ENCODE assay signal across 8 cellular contexts in the genomic region with DNA sequence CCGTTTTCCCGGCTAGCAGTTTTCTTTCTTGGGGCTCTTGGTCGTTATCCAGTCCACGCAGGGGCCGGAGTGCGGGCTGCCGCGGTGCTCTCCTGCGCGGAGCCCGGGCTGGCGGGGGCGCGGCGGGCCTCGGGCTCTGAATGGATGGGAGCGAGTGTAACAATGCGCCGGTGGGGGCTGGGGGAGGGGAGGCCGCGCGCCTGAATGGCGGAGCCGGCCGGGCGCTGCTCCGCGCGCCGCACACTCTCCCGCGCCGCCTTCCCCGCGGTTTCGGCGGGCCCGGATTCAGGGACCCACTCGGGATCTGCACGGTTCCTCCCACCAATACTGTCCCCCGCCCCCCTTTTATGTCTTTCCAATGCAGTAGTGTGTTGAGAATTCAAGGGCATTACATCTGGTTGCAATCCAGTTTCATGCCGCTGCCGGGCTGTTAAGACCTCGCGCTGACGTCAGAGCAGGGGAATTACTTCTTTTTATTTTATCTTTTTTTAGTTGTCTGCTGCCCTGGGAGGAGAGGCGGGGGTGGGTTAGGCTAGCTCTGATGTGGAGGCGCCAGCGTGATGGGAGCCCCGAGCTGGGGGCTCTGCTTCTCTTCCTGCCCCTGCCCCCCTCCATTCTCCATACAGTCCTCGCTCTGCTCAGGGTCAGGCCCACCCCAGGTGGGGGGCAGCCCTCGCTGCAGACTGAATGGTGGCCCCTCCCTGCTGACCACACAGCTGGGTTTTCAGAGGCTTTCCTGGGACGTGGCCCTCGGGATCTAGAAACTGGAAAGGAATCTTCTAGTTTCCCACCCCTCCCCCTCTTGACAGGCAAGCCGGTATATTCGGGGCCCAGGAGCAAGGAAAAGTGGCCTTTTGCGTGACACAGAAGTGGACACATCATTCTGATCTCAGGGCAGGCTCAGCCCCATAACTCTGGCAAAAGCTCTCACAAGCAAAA. TPM values are rescaled to one million over a fixed set of nuclear protein-coding genes. Genes with fewer than 3 reads are reported as not detected.
DNase-seq lines count a peak whose midpoint lies in the region; ATAC-seq, FAIRE-seq and TF ChIP-seq lines count a peak whose summit lies in the region.

No MANE protein-coding gene starts in this region.

- peak overlapping the region; percentile 78 for H3K9ac ChIP-seq in OCI-LY3 (ENCODE audit: low read length)
- peak overlapping the region; percentile 71 to 86 for H3K9ac ChIP-seq in stomach smooth muscle (ENCODE audit: low read length in 2 of 2)

- H3K4me3 Mint-ChIP-seq in naive thymus-derived CD8-positive, alpha-beta T cell, result peak overlapping the region; percentile 79 to 95 (median 90)

- no peaks in the 10 kb centered on the region for H3K36me3 ChIP-seq in OCI-LY3 (replicated peaks; ENCODE audit: low read depth, low read length)
- H3K36me3 ChIP-seq in stomach smooth muscle (ENCODE audit: control insufficient read depth in 2 of 2, insufficient read depth in 2 of 2, low read length in 2 of 2), result no peaks in the 10 kb centered on the region

- H3K27me3 ChIP-seq in OCI-LY3 (ENCODE audit: low read depth, low read length), result no peaks in the 10 kb centered on the region
- no peaks in the 10 kb centered on the region for H3K27me3 ChIP-seq in stomach smooth muscle (ENCODE audit: control insufficient read depth in 1 of 2, insufficient read depth in 2 of 2, low read length in 2 of 2)

- TF ChIP-seq CTCF in OCI-LY3 (IDR thresholded peaks at IDR 0.05; ENCODE audit: low read depth, low read length), result no peak

- H3K27ac ChIP-seq in OCI-LY3 (ENCODE audit: low read length) (peak overlapping the region; percentile 69), stomach smooth muscle (ENCODE audit: low read length) (peak overlapping the region; percentile 91)

- no peak overlapping the region for H2AFZ ChIP-seq in OCI-LY3 (ENCODE audit: low read depth, low read length)

- no peaks in the 10 kb centered on the region for H3K27me3 Mint-ChIP-seq in naive thymus-derived CD8-positive, alpha-beta T cell

- peak; percentile 19 for TF ChIP-seq POLR2A in GM12892 (IDR thresholded peaks at IDR 0.05; ENCODE audit: low read depth, low read length)

- H3K4me1 Mint-ChIP-seq in naive thymus-derived CD8-positive, alpha-beta T cell, result peaks cover 25 to 56% (median 45%) of the 10 kb centered on the region in 4 donors

- H3K4me3 ChIP-seq in OCI-LY3 (ENCODE audit: low read length) (peak overlapping the region; percentile 84), stomach smooth muscle (ENCODE audit: low read length in 2 of 2) (peak overlapping the region; percentile 70 to 78)

- no peaks in the 10 kb centered on the region for H4K20me1 ChIP-seq in OCI-LY3 (ENCODE audit: insufficient read depth, low read length)

- peak; percentile 50 for FAIRE-seq in GM12892 (lab: Jason Lieb, UNC)

- DNase-seq in GM12892 (ENCODE audit: insufficient read length) (no peak), fibroblast of gingiva (ENCODE audit: low read depth) (peak; percentile 74), DMS79 (lab: John Stamatoyannopoulos, UW) (no peak)
- DNase-seq in activated T-cell treated with anti-CD3 and anti-CD28 coated beads, Interleukin-2, amount 50 U/mL, for 48 hours, result peak; percentile 81 to 83
- peak; percentile 34 to 83 (median 72) for DNase-seq in naive thymus-derived CD8-positive, alpha-beta T cell

- peak; percentile 28 for ATAC-seq in HG02798 (IDR thresholded peaks at IDR 0.05; ENCODE audit: poor library complexity, unreplicated experiment)
- ATAC-seq in naive thymus-derived CD8-positive, alpha-beta T cell, result peak; percentile 56 to 65

- POLR2A ChIA-PET in naive thymus-derived CD8-positive, alpha-beta T cell (lab: Charles Lee), result interaction anchor here (0.6 to 6.1 kb wide), 23 partner anchors 7 to 350 kb away, joined by 3 to 60 read pairs (median 5); a partner anchor contains a TSS

- peak overlapping the region; percentile 74 to 97 (median 92) for H3K27ac Mint-ChIP-seq in naive thymus-derived CD8-positive, alpha-beta T cell

- H3K36me3 Mint-ChIP-seq in naive thymus-derived CD8-positive, alpha-beta T cell, result peaks cover 0 to 3% (median 0%) of the 10 kb centered on the region in 3 donors

- H3K9me3 ChIP-seq in OCI-LY3 (ENCODE audit: insufficient read depth, low read length), result no peaks in the 10 kb centered on the region
- H3K9me3 ChIP-seq in stomach smooth muscle (ENCODE audit: control insufficient read depth in 2 of 2, low read length in 2 of 2), result no peaks in the 10 kb centered on the region

- H3K4me2 ChIP-seq in OCI-LY3 (ENCODE audit: low read length), result peak overlapping the region; percentile 53

- H3K79me2 ChIP-seq in OCI-LY3 (ENCODE audit: low read length), result peaks cover 50% of the 10 kb centered on the region

- peaks cover 4% of the 10 kb centered on the region; the same call in 1 of the 2 replicates for H3K4me1 ChIP-seq in OCI-LY3 (ENCODE audit: low read length)
- peaks cover 40% of the 10 kb centered on the region for H3K4me1 ChIP-seq in stomach smooth muscle (ENCODE audit: control insufficient read depth, insufficient read depth, low read length)

- no peaks in the 10 kb centered on the region for H3K9me3 Mint-ChIP-seq in naive thymus-derived CD8-positive, alpha-beta T cell

RNA-seq across cellular contexts. Expression of a gene that starts 1.7 kb away (rescaled TPM):
- polyA plus RNA-seq in GM12892 (2012; ENCODE audit: missing spikeins), result 5.7 TPM
- total RNA-seq in naive thymus-derived CD8-positive, alpha-beta T cell, result 10 to 100 TPM; 33.8 to 35.2 TPM
- polyA plus RNA-seq in naive thymus-derived CD8-positive, alpha-beta T cell, result 1 to 10 TPM; 1.5 to 4.0 (median 2.3) TPM

Comparison
In these comparisons a context has a peak if more than half of its experiments do, and no peak if none do; other contexts are left out.
1. DNase-seq: peak in activated T-cell treated with anti-CD3 and anti-CD28 coated beads, Interleukin-2, amount 50 U/mL, for 48 hours (2 of 2), fibroblast of gingiva (single experiment) and naive thymus-derived CD8-positive, alpha-beta T cell (10 of 10); none in GM12892 (single experiment) and DMS79 (single experiment).